ENCODE assay signal across 16 cellular contexts in genomic region chr18:34370704-34371405, GRCh38.
DNase-seq lines count a peak whose midpoint lies in the region; ATAC-seq and TF ChIP-seq lines count a peak whose summit lies in the region.
"Had no signal": no experiment of that assay in that cellular context is flagged by ENCODE, and none has a peak within 500 bp of the region (broad histone marks: within the 10 kb centered on the region; RNA-seq: fewer than 3 reads in every experiment).

No MANE protein-coding gene starts in this region.

- intact Hi-C loops in Calu3 (cut with micrococcal nuclease; ENCODE audit: unreplicated experiment), result no loop called here

- no peaks in the 10 kb centered on the region for H3K9me3 Mint-ChIP-seq in Calu3 (ENCODE audit: low read depth, unreplicated experiment)
- H3K9me3 Mint-ChIP-seq: CD14-positive monocyte had no signal

- no peak for TF ChIP-seq POLR2A in GM18505 (IDR thresholded peaks at IDR 0.05; ENCODE audit: borderline replicate concordance, extremely low read depth, insufficient read depth, insufficient read length)

- no peak overlapping the region for H3K27ac Mint-ChIP-seq in Calu3 (ENCODE audit: unreplicated experiment)
- H3K27ac Mint-ChIP-seq: CD14-positive monocyte had no signal

- H3K36me3 Mint-ChIP-seq in Calu3 (ENCODE audit: insufficient read depth, unreplicated experiment), result no peaks in the 10 kb centered on the region
- H3K36me3 Mint-ChIP-seq: CD14-positive monocyte had no signal

- no peaks in the 10 kb centered on the region for H3K27me3 Mint-ChIP-seq in Calu3 (ENCODE audit: unreplicated experiment)

- no peak overlapping the region for H3K27ac ChIP-seq in HEK293 (ENCODE audit: extremely low read depth, low read depth, low read length)

- no peaks in the 10 kb centered on the region for H3K4me1 Mint-ChIP-seq in Calu3 (ENCODE audit: low read depth, unreplicated experiment)
- H3K4me1 Mint-ChIP-seq: CD14-positive monocyte had no signal

- peak; percentile 52 for DNase-seq in DMS153 (lab: John Stamatoyannopoulos, UW)
- DNase-seq in NCI-H748 treated with DMSO at 0.1 percent for 48 hours (lab: John Stamatoyannopoulos, UW), result peak; percentile 75
- peak; percentile 2 for DNase-seq in fibroblast of villous mesenchyme (ENCODE audit: low read depth)
- no peak for DNase-seq in Calu3
- no peak for DNase-seq in activated CD4-positive, alpha-beta T cell treated with anti-CD3 and anti-CD28 coated beads for 4 hours
- DNase-seq: ACHN, AML-193, EL, KG1, NCI-H187 treated with DMSO at 0.1 percent for 48 hours, NCI-H774, SHP77 treated with DMSO at 0.1 percent for 48 hours had no signal

- POLR2A ChIA-PET in HEK293 (lab: Yijun Ruan, JAX), result no interaction called here

- no peaks in the 10 kb centered on the region for H3K4me1 ChIP-seq in HEK293 (ENCODE audit: control insufficient read depth, insufficient read depth, low read length)

- no peak for TF ChIP-seq CTCF in HEK293 (tag by site-specific recombination; IDR thresholded peaks at IDR 0.05)
- no peak for TF ChIP-seq CTCF in fibroblast of villous mesenchyme (IDR thresholded peaks at IDR 0.05; ENCODE audit: insufficient read depth, low read depth, low read length)
- no peak for TF ChIP-seq CTCF in Calu3 (IDR thresholded peaks at IDR 0.05; ENCODE audit: unreplicated experiment)

- H3K9me3 ChIP-seq in HEK293 (ENCODE audit: control insufficient read depth, insufficient read depth, low read depth, low read length), result no peaks in the 10 kb centered on the region

- H3K4me3 ChIP-seq in HEK293 (ENCODE audit: low read depth, low read length) (no peak overlapping the region), fibroblast of villous mesenchyme (ENCODE audit: low read depth, low read length) (no peak overlapping the region)

- CTCF ChIA-PET in HEK293 (lab: Yijun Ruan, JAX), result no interaction called here
- CTCF ChIA-PET in Calu3 (lab: Charles Lee), result no interaction called here

- H3K4me3 Mint-ChIP-seq in Calu3 (ENCODE audit: low read depth, unreplicated experiment), result no peak overlapping the region
- H3K4me3 Mint-ChIP-seq: CD14-positive monocyte had no signal

- no TSS peak for BruUV-seq in Calu3 (replicated peaks; lab: Mats Ljungman, UMichigan)

- no peak for ATAC-seq in GM18505 (IDR thresholded peaks at IDR 0.05; ENCODE audit: unreplicated experiment)
- ATAC-seq: HepG2 had no signal

- no peaks in the 10 kb centered on the region for H3K36me3 ChIP-seq in HEK293 (ENCODE audit: control insufficient read depth in 2 of 2, insufficient read depth in 1 of 2, low read length in 2 of 2)

TF ChIP-seq in HEK293, 187 proteins besides CTCF, POLR2A, EP300 and RAD21 (continues in another document):
- TF ChIP-seq ZNF184 (tag by site-specific recombination; IDR thresholded peaks at IDR 0.05) (no peak), TCF7L2 (IDR thresholded peaks at IDR 0.05; ENCODE audit: borderline replicate concordance, low read depth, low read length) (0 out of 2 replicates have a peak, but pooled peaks have one; percentile 39), PRDM6 (tag by site-specific recombination; IDR thresholded peaks at IDR 0.05) (peak; percentile 57), ZNF133 (tag by site-specific recombination; IDR thresholded peaks at IDR 0.05) (no peak), ZNF366 (tag by site-specific recombination; conservative IDR thresholded peaks at IDR 0.05) (no peak), BCL6B (tag by site-specific recombination; IDR thresholded peaks at IDR 0.05) (peak; percentile 18; the same call in 1 of the 2 replicates), ELK4 (IDR thresholded peaks at IDR 0.05; ENCODE audit: borderline replicate concordance, low read depth, low read length) (no peak), ZNF843 (tag by site-specific recombination; IDR thresholded peaks at IDR 0.05) (0 out of 2 replicates have a peak, but pooled peaks have one; percentile 21), ZNF677 (tag by site-specific recombination; IDR thresholded peaks at IDR 0.05) (no peak), ZNF654 (tag by site-specific recombination; IDR thresholded peaks at IDR 0.05; ENCODE audit: low read depth) (no peak), ZNF624 (tag by site-specific recombination; IDR thresholded peaks at IDR 0.05) (no peak), MYNN (tag by site-specific recombination; IDR thresholded peaks at IDR 0.05; ENCODE audit: borderline replicate concordance) (no peak), ZNF174 (tag by site-specific recombination; IDR thresholded peaks at IDR 0.05) (no peak), PRDM1 (tag by site-specific recombination; IDR thresholded peaks at IDR 0.05) (no peak), GLIS2 (tag by site-specific recombination; IDR thresholded peaks at IDR 0.05) (no peak), ZNF26 (tag by site-specific recombination; IDR thresholded peaks at IDR 0.05) (no peak), ZNF830 (tag by site-specific recombination; IDR thresholded peaks at IDR 0.05; ENCODE audit: low read depth) (no peak), ZNF280C (tag by site-specific recombination; IDR thresholded peaks at IDR 0.05) (no peak), ZFHX2 (tag by site-specific recombination; conservative IDR thresholded peaks at IDR 0.05) (no peak), ZNF16 (tag by site-specific recombination; IDR thresholded peaks at IDR 0.05; ENCODE audit: low read depth) (no peak), ZNF548 (tag by site-specific recombination; IDR thresholded peaks at IDR 0.05) (no peak)

Comparison
In these comparisons a context has a peak if more than half of its experiments do, and no peak if none do; other contexts are left out.
1. DNase-seq: peak in DMS153 (single experiment), NCI-H748 treated with DMSO at 0.1 percent for 48 hours (single experiment) and fibroblast of villous mesenchyme (single experiment); none in Calu3 (single experiment) and activated CD4-positive, alpha-beta T cell treated with anti-CD3 and anti-CD28 coated beads for 4 hours (0 of 2).